Comparison of ENCODE assay signal across 1 cellular context in the genomic region with DNA sequence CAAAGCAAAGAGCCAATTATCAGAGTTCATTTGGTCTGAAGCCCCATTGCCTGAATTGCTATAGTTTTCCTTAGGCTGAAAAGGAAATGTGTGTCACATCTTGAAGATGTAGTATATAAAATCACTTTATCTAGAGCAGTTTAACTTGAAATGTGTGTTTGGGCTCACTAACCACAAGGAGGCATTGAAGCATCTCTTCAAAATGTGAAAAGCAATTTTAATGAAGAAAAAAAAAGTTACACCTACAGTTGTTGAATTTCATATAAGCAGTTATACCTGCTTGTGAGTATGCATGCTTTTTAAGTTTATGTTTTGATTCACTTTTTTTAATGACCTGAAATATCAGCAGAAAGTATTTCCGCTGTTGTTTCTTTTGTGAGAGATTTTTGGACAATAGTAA.
TF ChIP-seq lines count a peak whose summit lies in the region.

No MANE protein-coding gene starts in this region.

TF ChIP-seq in A549, 52 proteins besides CTCF, POLR2A, EP300 and RAD21 (continued from another document):
- TF ChIP-seq, protein P1, sequence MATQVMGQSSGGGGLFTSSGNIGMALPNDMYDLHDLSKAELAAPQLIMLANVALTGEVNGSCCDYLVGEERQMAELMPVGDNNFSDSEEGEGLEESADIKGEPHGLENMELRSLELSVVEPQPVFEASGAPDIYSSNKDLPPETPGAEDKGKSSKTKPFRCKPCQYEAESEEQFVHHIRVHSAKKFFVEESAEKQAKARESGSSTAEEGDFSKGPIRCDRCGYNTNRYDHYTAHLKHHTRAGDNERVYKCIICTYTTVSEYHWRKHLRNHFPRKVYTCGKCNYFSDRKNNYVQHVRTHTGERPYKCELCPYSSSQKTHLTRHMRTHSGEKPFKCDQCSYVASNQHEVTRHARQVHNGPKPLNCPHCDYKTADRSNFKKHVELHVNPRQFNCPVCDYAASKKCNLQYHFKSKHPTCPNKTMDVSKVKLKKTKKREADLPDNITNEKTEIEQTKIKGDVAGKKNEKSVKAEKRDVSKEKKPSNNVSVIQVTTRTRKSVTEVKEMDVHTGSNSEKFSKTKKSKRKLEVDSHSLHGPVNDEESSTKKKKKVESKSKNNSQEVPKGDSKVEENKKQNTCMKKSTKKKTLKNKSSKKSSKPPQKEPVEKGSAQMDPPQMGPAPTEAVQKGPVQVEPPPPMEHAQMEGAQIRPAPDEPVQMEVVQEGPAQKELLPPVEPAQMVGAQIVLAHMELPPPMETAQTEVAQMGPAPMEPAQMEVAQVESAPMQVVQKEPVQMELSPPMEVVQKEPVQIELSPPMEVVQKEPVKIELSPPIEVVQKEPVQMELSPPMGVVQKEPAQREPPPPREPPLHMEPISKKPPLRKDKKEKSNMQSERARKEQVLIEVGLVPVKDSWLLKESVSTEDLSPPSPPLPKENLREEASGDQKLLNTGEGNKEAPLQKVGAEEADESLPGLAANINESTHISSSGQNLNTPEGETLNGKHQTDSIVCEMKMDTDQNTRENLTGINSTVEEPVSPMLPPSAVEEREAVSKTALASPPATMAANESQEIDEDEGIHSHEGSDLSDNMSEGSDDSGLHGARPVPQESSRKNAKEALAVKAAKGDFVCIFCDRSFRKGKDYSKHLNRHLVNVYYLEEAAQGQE (IDR thresholded peaks at IDR 0.05) = no peak
